5 cellular contexts compared by ENCODE assay signal in the genomic region with DNA sequence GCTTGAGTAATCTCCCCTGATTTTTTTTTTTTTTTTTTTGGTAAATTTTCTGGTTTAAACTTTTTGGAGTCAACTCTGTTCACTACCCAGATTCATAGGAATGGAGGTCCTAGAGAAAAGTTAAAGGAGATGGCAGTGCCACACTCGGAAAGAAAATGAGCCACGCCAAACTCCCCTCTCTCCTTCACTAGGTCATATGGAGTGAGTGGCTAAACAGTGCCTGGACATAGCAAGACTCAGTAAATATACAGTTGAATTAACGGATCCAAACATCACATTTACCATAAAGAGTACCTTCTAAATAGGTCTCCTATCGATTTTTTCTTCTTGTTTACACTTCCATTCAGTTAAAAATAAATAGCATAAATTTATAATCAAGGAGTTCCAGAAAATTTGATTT.
"Had no signal": no experiment of that assay in that cellular context is flagged by ENCODE, and none has a peak within 500 bp of the region (broad histone marks: within the 10 kb centered on the region; RNA-seq: fewer than 3 reads in every experiment).

No MANE protein-coding gene starts in this region.

- H3K27me3 ChIP-seq: brain microvascular endothelial cell, cardiac muscle cell had no signal

- H3K4me3 ChIP-seq: cardiac muscle cell had no signal

- DNase-seq: NCI-H2107, NCI-H2171 treated with DMSO at 0.1 percent for 48 hours, NCI-H226 had no signal

- H3K36me3 ChIP-seq: brain microvascular endothelial cell, cardiac muscle cell had no signal

- H3K27ac ChIP-seq: brain microvascular endothelial cell, cardiac muscle cell had no signal
